Comparison of ENCODE assay signal across 16 cellular contexts in the genomic region with DNA sequence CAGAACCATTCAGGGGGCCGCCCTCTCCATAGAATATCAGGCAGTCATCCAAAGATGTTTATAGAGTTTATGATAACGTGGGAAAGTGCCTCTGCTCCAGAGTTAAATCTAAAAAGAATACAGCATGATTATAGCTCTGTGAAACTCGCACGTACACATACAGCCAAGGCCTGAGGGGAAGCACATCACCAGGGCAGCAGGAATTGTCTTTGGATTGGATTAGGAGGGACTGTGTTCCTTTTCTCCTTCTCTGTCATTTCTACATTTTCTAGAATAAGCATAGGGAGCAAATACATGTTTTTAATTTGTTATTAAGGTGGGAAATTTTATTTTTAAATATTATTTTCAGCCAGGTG. TPM values are rescaled to one million over a fixed set of nuclear protein-coding genes. Genes with fewer than 3 reads are reported as not detected.
DNase-seq lines count a peak whose midpoint lies in the region; ATAC-seq and TF ChIP-seq lines count a peak whose summit lies in the region.
"Had no signal": no experiment of that assay in that cellular context is flagged by ENCODE, and none has a peak within 500 bp of the region (broad histone marks: within the 10 kb centered on the region; RNA-seq: fewer than 3 reads in every experiment).

No MANE protein-coding gene starts in this region.

- H3K9ac ChIP-seq in muscle layer of colon (ENCODE audit: low read length), result no peak overlapping the region

- peaks cover 13% of the 10 kb centered on the region for H3K4me1 Mint-ChIP-seq in activated T-helper 1 cell treated with anti-CD3 and anti-CD28 coated beads, Interleukin-12 subunit alpha, Interleukin-12 subunit beta, Interleukin-2, Interleukin-4 antibody, amounts not matched to agents 30 ng/mL and 10 ng/mL and 1 ng/mL, durations not matched to agents 14 hours and 24 hours and 36 hours (ENCODE audit: low read depth)

- H3K27me3 ChIP-seq in right atrium auricular region (no peaks in the 10 kb centered on the region), muscle layer of colon (ENCODE audit: control insufficient read depth in 1 of 2, insufficient read depth in 2 of 2, low read length in 2 of 2) (no peaks in the 10 kb centered on the region), upper lobe of right lung (no peaks in the 10 kb centered on the region)
- H3K27me3 ChIP-seq: heart left ventricle had no signal

- DNase-seq in right atrium auricular region (ENCODE audit: low spot score) (no peak), cardiac septum (ENCODE audit: low spot score) (no peak), epithelial cell of prostate (ENCODE audit: low read depth, low spot score) (no peak), upper lobe of right lung (no peak)
- DNase-seq in activated T-helper 1 cell treated with anti-CD3 and anti-CD28 coated beads, Interleukin-12 subunit alpha, Interleukin-12 subunit beta, Interleukin-2, Interleukin-4 antibody, amounts not matched to agents 30 ng/mL and 10 ng/mL and 1 ng/mL, durations not matched to agents 14 hours and 24 hours and 36 hours (ENCODE audit: low spot score), result no peak
- DNase-seq: activated CD4-positive, CD25-positive, alpha-beta regulatory T cell treated with anti-CD3 and anti-CD28 coated beads, Interleukin-2, amount 50 U/mL, for 72 hours; activated effector memory CD4-positive, alpha-beta T cell treated with Interleukin-2 at 50 U/mL for 16 hours; central memory CD4-positive, alpha-beta T cell; NCI-H1417 treated with DMSO at 0.1 percent for 48 hours; OCI-M1 had no signal

- peaks cover 17% of the 10 kb centered on the region for H3K36me3 Mint-ChIP-seq in activated T-helper 1 cell treated with anti-CD3 and anti-CD28 coated beads, Interleukin-12 subunit alpha, Interleukin-12 subunit beta, Interleukin-2, Interleukin-4 antibody, amounts not matched to agents 30 ng/mL and 10 ng/mL and 1 ng/mL, durations not matched to agents 14 hours and 24 hours and 36 hours (ENCODE audit: low read depth)
- H3K36me3 Mint-ChIP-seq: natural killer cell treated with Interleukin-12 subunit alpha and Interleukin-12 subunit beta and Interleukin-15 and Interleukin-18, amount 100 ng/mL, for 72 hours had no signal

- no peak overlapping the region for H3K27ac Mint-ChIP-seq in activated T-helper 1 cell treated with anti-CD3 and anti-CD28 coated beads, Interleukin-12 subunit alpha, Interleukin-12 subunit beta, Interleukin-2, Interleukin-4 antibody, amounts not matched to agents 30 ng/mL and 10 ng/mL and 1 ng/mL, durations not matched to agents 14 hours and 24 hours and 36 hours

- H3K4me3 ChIP-seq in right atrium auricular region (no peak overlapping the region), muscle layer of colon (ENCODE audit: low read depth in 1 of 2, low read length in 2 of 2) (no peak overlapping the region), upper lobe of right lung (no peak overlapping the region)
- H3K4me3 ChIP-seq: heart left ventricle had no signal

- H3K36me3 ChIP-seq in right atrium auricular region (peaks cover 40% of the 10 kb centered on the region), muscle layer of colon (ENCODE audit: insufficient read depth, low read length) (peaks cover 23% of the 10 kb centered on the region), upper lobe of right lung (peaks cover 48% of the 10 kb centered on the region)

- ATAC-seq in upper lobe of right lung (no peak), GM19455 (IDR thresholded peaks at IDR 0.05; ENCODE audit: unreplicated experiment) (no peak), GM18502 (IDR thresholded peaks at IDR 0.05; ENCODE audit: poor library complexity, unreplicated experiment) (no peak)

- peaks cover 0 to 9% of the 10 kb centered on the region in 2 donors for H3K4me1 ChIP-seq in right atrium auricular region
- peaks cover 7% of the 10 kb centered on the region for H3K4me1 ChIP-seq in muscle layer of colon (ENCODE audit: insufficient read depth, low read length)
- H3K4me1 ChIP-seq in upper lobe of right lung, result peaks cover 2% of the 10 kb centered on the region

- intact Hi-C loops in cardiac septum (cut with DNase I) (no loop called here), upper lobe of right lung (cut with DNase I) (no loop called here)
- intact Hi-C loops in activated T-helper 1 cell treated with anti-CD3 and anti-CD28 coated beads, Interleukin-12 subunit alpha, Interleukin-12 subunit beta, Interleukin-2, Interleukin-4 antibody, amounts not matched to agents 30 ng/mL and 10 ng/mL and 1 ng/mL, durations not matched to agents 14 hours and 24 hours and 36 hours (cut with micrococcal nuclease), result loop anchor here (2.0 kb wide), 1 partner anchor 64 kb away; the partner anchor contains the start of gene POLR3E

- H3K9me3 ChIP-seq in right atrium auricular region, result no peaks in the 10 kb centered on the region
- H3K9me3 ChIP-seq in muscle layer of colon (ENCODE audit: low read length), result no peaks in the 10 kb centered on the region
- H3K9me3 ChIP-seq in upper lobe of right lung, result no peaks in the 10 kb centered on the region
- H3K9me3 ChIP-seq: heart left ventricle had no signal

- no peaks in the 10 kb centered on the region for H3K9me3 Mint-ChIP-seq in activated T-helper 1 cell treated with anti-CD3 and anti-CD28 coated beads, Interleukin-12 subunit alpha, Interleukin-12 subunit beta, Interleukin-2, Interleukin-4 antibody, amounts not matched to agents 30 ng/mL and 10 ng/mL and 1 ng/mL, durations not matched to agents 14 hours and 24 hours and 36 hours
- H3K9me3 Mint-ChIP-seq: CD4-positive, CD25-positive, alpha-beta regulatory T cell; natural killer cell treated with Interleukin-12 subunit alpha and Interleukin-12 subunit beta and Interleukin-15 and Interleukin-18, amount 100 ng/mL, for 72 hours had no signal

- TF ChIP-seq CTCF in right atrium auricular region (IDR thresholded peaks at IDR 0.05), result no peak
- no peak for TF ChIP-seq CTCF in upper lobe of right lung (IDR thresholded peaks at IDR 0.05)

- H3K27me3 Mint-ChIP-seq in activated T-helper 1 cell treated with anti-CD3 and anti-CD28 coated beads, Interleukin-12 subunit alpha, Interleukin-12 subunit beta, Interleukin-2, Interleukin-4 antibody, amounts not matched to agents 30 ng/mL and 10 ng/mL and 1 ng/mL, durations not matched to agents 14 hours and 24 hours and 36 hours (ENCODE audit: insufficient read depth), result no peaks in the 10 kb centered on the region
- H3K27me3 Mint-ChIP-seq: CD4-positive, CD25-positive, alpha-beta regulatory T cell; natural killer cell treated with Interleukin-12 subunit alpha and Interleukin-12 subunit beta and Interleukin-15 and Interleukin-18, amount 100 ng/mL, for 72 hours had no signal

- H3K4me3 Mint-ChIP-seq in activated T-helper 1 cell treated with anti-CD3 and anti-CD28 coated beads, Interleukin-12 subunit alpha, Interleukin-12 subunit beta, Interleukin-2, Interleukin-4 antibody, amounts not matched to agents 30 ng/mL and 10 ng/mL and 1 ng/mL, durations not matched to agents 14 hours and 24 hours and 36 hours, result no peak overlapping the region
- H3K4me3 Mint-ChIP-seq: CD4-positive, CD25-positive, alpha-beta regulatory T cell; natural killer cell treated with Interleukin-12 subunit alpha and Interleukin-12 subunit beta and Interleukin-15 and Interleukin-18, amount 100 ng/mL, for 72 hours had no signal

- peak overlapping the region; percentile 69 to 71 for H3K27ac ChIP-seq in right atrium auricular region
- peak overlapping the region; percentile 73 for H3K27ac ChIP-seq in epithelial cell of prostate
- H3K27ac ChIP-seq in muscle layer of colon (ENCODE audit: low read depth, low read length), result peak overlapping the region; percentile 52
- H3K27ac ChIP-seq in upper lobe of right lung, result peak overlapping the region; percentile 11

RNA-seq across cellular contexts. Expression of gene EEF2K, which starts 26.9 kb away (rescaled TPM):
- total RNA-seq in right atrium auricular region (10 to 100 TPM; 12.9 to 18.9 TPM), cardiac septum (16.2 TPM), upper lobe of right lung (34.9 TPM)
- 28.3 and 30.5 TPM in 2 replicates for total RNA-seq in activated T-helper 1 cell treated with anti-CD3 and anti-CD28 coated beads, Interleukin-12 subunit alpha, Interleukin-12 subunit beta, Interleukin-2, Interleukin-4 antibody, amounts not matched to agents 30 ng/mL and 10 ng/mL and 1 ng/mL, durations not matched to agents 14 hours and 24 hours and 36 hours

Comparison
In these comparisons a context has a peak if more than half of its experiments do, and no peak if none do; other contexts are left out.
1. H3K27ac ChIP-seq: peak in every context shown above with its lines; median percentile 73 in epithelial cell of prostate; 70 in right atrium auricular region; 52 in muscle layer of colon; 11 in upper lobe of right lung.